ENCODE assay signal across 29 cellular contexts in the genomic region with DNA sequence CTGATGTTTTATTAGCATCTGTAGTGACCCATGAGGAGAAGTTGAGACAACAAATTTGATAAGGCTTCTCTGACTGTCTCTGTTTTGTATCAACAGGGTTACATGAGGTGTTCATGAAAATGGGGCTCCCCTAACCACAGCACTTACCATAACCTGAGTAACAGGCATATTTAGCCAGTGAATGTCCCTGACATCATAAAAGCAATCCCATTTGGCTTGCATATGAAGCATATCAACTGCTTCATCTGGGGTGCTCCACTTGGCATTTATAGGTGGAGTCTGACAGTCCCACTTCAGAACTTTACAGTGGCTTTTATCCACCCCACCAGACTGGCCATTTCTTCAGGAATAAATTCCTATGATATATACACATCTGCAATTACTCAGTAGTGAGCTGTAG.
"Had no signal": no experiment of that assay in that cellular context is flagged by ENCODE, and none has a peak within 500 bp of the region (broad histone marks: within the 10 kb centered on the region; RNA-seq: fewer than 3 reads in every experiment).

No MANE protein-coding gene starts in this region.

- H3K9me3 Mint-ChIP-seq: activated B cell treated with CpG ODN at 0.5 μM for 24 hours, endodermal cell, nephron progenitor cell had no signal

- H3K4me1 ChIP-seq: parathyroid adenoma, testis, uterus had no signal

- H3K4me3 Mint-ChIP-seq: activated B cell treated with CpG ODN at 0.5 μM for 24 hours; activated CD4-positive, alpha-beta memory T cell treated with anti-CD3 and anti-CD28 coated beads for 36 hours; activated naive CD4-positive, alpha-beta T cell treated with anti-CD3 and anti-CD28 coated beads, Interleukin-2, amount 10 ng/mL, durations not matched to agents 7 days and 5 days; endodermal cell; immature natural killer cell; nephron progenitor cell; stimulated activated naive B cell treated with anti-CD40 and anti-IgM and Interleukin-4, amounts not matched to agents 10 μg/mL and 1 μg/mL and 100 μg/mL, for 72 hours had no signal

- H3K9me3 ChIP-seq: testis, uterus had no signal

- H3K36me3 Mint-ChIP-seq: activated CD4-positive, alpha-beta memory T cell treated with anti-CD3 and anti-CD28 coated beads for 36 hours; activated naive CD4-positive, alpha-beta T cell treated with anti-CD3 and anti-CD28 coated beads, Interleukin-2, amount 10 ng/mL, durations not matched to agents 7 days and 5 days; stimulated activated naive B cell treated with anti-CD40 and anti-IgM and Interleukin-4, amounts not matched to agents 10 μg/mL and 1 μg/mL and 100 μg/mL, for 72 hours had no signal

- H3K36me3 ChIP-seq: cardiac muscle cell, uterus had no signal

- H3K4me3 ChIP-seq: cardiac muscle cell, hepatocyte, testis, uterus had no signal

- H2AFZ ChIP-seq: hepatocyte, parathyroid adenoma had no signal

- H3K4me2 ChIP-seq: hepatocyte had no signal

- H3K27ac Mint-ChIP-seq: activated B cell treated with CpG ODN at 0.5 μM for 24 hours; activated CD4-positive, alpha-beta memory T cell treated with anti-CD3 and anti-CD28 coated beads for 36 hours; activated naive CD4-positive, alpha-beta T cell treated with anti-CD3 and anti-CD28 coated beads, Interleukin-2, amount 10 ng/mL, durations not matched to agents 7 days and 5 days; endodermal cell; immature natural killer cell; nephron progenitor cell; stimulated activated naive B cell treated with anti-CD40 and anti-IgM and Interleukin-4, amounts not matched to agents 10 μg/mL and 1 μg/mL and 100 μg/mL, for 72 hours had no signal

- DNase-seq: activated B cell treated with CpG ODN at 0.5 μM for 24 hours; activated CD4-positive, alpha-beta memory T cell treated with anti-CD3 and anti-CD28 coated beads for 36 hours; activated CD4-positive, alpha-beta T cell treated with anti-CD3 and anti-CD28 coated beads for 48 hours; activated effector memory CD4-positive, alpha-beta T cell treated with anti-CD3 and anti-CD28 coated beads, Interleukin-2, amount 50 U/mL, for 16 hours; activated naive CD4-positive, alpha-beta T cell treated with anti-CD3 and anti-CD28 coated beads, Interleukin-2, amount 10 ng/mL, durations not matched to agents 7 days and 5 days; activated T-cell treated with anti-CD3 and anti-CD28 coated beads for 4 hours; amygdala; cortex of kidney; endodermal cell; erythroblast; foreskin melanocyte; glutamatergic neuron; immature natural killer cell; kidney glomerular epithelial cell; left ventricle myocardium superior; nephron progenitor cell; nucleus accumbens; small intestine; stimulated activated CD4-positive, alpha-beta T cell treated with anti-CD3 and anti-CD28 coated beads, Interleukin-15, amount 100 ng/mL, for 24 hours; stimulated activated CD8-positive, alpha-beta memory T cell treated with anti-CD3 and anti-CD28 coated beads, Interleukin-4, amount 100 ng/mL, for 48 hours; stimulated activated naive B cell treated with anti-CD40 and anti-IgM and Interleukin-4, amounts not matched to agents 10 μg/mL and 1 μg/mL and 100 μg/mL, for 72 hours; T-helper 9 cell; testis; trophoblast cell; uterus had no signal

- H3K27me3 ChIP-seq: cardiac muscle cell, hepatocyte, testis, uterus had no signal

- H3K9ac ChIP-seq: parathyroid adenoma had no signal

- H3K27me3 Mint-ChIP-seq: activated B cell treated with CpG ODN at 0.5 μM for 24 hours; activated CD4-positive, alpha-beta memory T cell treated with anti-CD3 and anti-CD28 coated beads for 36 hours; activated naive CD4-positive, alpha-beta T cell treated with anti-CD3 and anti-CD28 coated beads, Interleukin-2, amount 10 ng/mL, durations not matched to agents 7 days and 5 days; stimulated activated naive B cell treated with anti-CD40 and anti-IgM and Interleukin-4, amounts not matched to agents 10 μg/mL and 1 μg/mL and 100 μg/mL, for 72 hours had no signal

- ATAC-seq: left ventricle myocardium superior; sciatic nerve; stimulated activated naive B cell treated with anti-CD40 and anti-IgM and Interleukin-4, amounts not matched to agents 10 μg/mL and 1 μg/mL and 100 μg/mL, for 72 hours had no signal

- H3K4me1 Mint-ChIP-seq: activated B cell treated with CpG ODN at 0.5 μM for 24 hours; activated naive CD4-positive, alpha-beta T cell treated with anti-CD3 and anti-CD28 coated beads, Interleukin-2, amount 10 ng/mL, durations not matched to agents 7 days and 5 days; immature natural killer cell; nephron progenitor cell; stimulated activated naive B cell treated with anti-CD40 and anti-IgM and Interleukin-4, amounts not matched to agents 10 μg/mL and 1 μg/mL and 100 μg/mL, for 72 hours had no signal

- H3K27ac ChIP-seq: cardiac muscle cell, hepatocyte, parathyroid adenoma, testis, uterus had no signal

- H3K79me2 ChIP-seq: hepatocyte, parathyroid adenoma had no signal
